ENCODE assay signal across 21 cellular contexts in the genomic region with DNA sequence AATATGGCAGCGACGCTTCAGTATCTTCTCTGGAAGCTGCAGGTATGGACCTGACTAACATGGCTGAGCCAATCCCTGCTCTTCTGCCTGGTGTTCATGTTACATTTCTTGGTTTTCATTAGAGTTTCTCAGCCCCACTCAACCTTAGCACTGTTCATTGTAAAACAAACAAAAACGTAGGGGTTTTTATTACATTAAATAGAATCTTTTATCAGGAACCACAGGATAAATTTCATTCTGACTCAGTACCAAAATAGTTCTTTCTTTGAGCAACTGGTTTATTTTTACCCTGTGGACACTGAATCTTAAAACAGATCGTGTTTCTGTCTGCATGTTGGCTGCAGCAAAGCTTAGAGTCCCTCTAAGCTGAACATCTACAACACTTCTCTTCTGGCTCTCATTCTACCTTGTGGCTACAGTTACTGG. TPM values are rescaled to one million over a fixed set of nuclear protein-coding genes. Genes with fewer than 3 reads are reported as not detected.
DNase-seq lines count a peak whose midpoint lies in the region; ATAC-seq and TF ChIP-seq lines count a peak whose summit lies in the region.
"Had no signal": no experiment of that assay in that cellular context is flagged by ENCODE, and none has a peak within 500 bp of the region (broad histone marks: within the 10 kb centered on the region; RNA-seq: fewer than 3 reads in every experiment).

No MANE protein-coding gene starts in this region.

- TF ChIP-seq CTCF in choroid plexus epithelial cell (conservative IDR thresholded peaks at IDR 0.05; ENCODE audit: low read depth, low read length), result no peak
- TF ChIP-seq CTCF in left lung (IDR thresholded peaks at IDR 0.05), result no peak

- no peaks in the 10 kb centered on the region for H3K36me3 ChIP-seq in left lung
- H3K36me3 ChIP-seq: pancreas, vagina had no signal

- H3K27ac ChIP-seq in left lung, result no peak overlapping the region
- H3K27ac ChIP-seq: epithelial cell of prostate, pancreas, vagina, VCaP had no signal

- intact Hi-C loops in left lung (cut with DNase I), result no loop called here

- H3K4me1 ChIP-seq in left lung, result peaks cover 1 to 4% of the 10 kb centered on the region in 2 donors

- ATAC-seq in left lung, result no peak
- ATAC-seq in HG03097 (IDR thresholded peaks at IDR 0.05; ENCODE audit: low FRiP score, unreplicated experiment), result no peak
- ATAC-seq: naive thymus-derived CD4-positive, alpha-beta T cell; pancreas had no signal

- no peaks in the 10 kb centered on the region for H3K9me3 ChIP-seq in left lung
- H3K9me3 ChIP-seq: pancreas, vagina had no signal

- no peaks in the 10 kb centered on the region for H3K27me3 ChIP-seq in left lung
- H3K27me3 ChIP-seq: pancreas, vagina had no signal

- H3K4me3 ChIP-seq in choroid plexus epithelial cell (ENCODE audit: low read depth, low read length), result no peak overlapping the region
- no peak overlapping the region for H3K4me3 ChIP-seq in left lung
- H3K4me3 ChIP-seq: pancreas, smooth muscle cell, vagina had no signal

- DNase-seq in EH (ENCODE audit: low read depth) (peak; percentile 45), NCI-H226 (peak; percentile 7), choroid plexus epithelial cell (ENCODE audit: low read depth) (peak; percentile 22), myocyte (ENCODE audit: low read depth) (peak; percentile 68), left lung (no peak), NCI-H2029 treated with DMSO at 0.1 percent for 48 hours (lab: John Stamatoyannopoulos, UW) (no peak)
- DNase-seq in activated CD8-positive, alpha-beta memory T cell treated with anti-CD3 and anti-CD28 coated beads, Interleukin-2, amount 50 U/mL, for 48 hours, result no peak
- DNase-seq: activated CD4-positive, alpha-beta memory T cell treated with anti-CD3 and anti-CD28 coated beads for 36 hours; activated naive CD4-positive, alpha-beta T cell treated with anti-CD3 and anti-CD28 coated beads, Interleukin-2, amount 50 U/mL, for 16 hours; activated T-cell treated with anti-CD3 and anti-CD28 coated beads, Interleukin-2, amount 50 U/mL, for 24 hours; dermis blood vessel endothelial cell; naive thymus-derived CD4-positive, alpha-beta T cell; NCI-H1417 treated with DMSO at 0.1 percent for 48 hours; pancreas; SHP77 treated with DMSO at 0.1 percent for 48 hours; stimulated activated CD4-positive, alpha-beta T cell treated with anti-CD3 and anti-CD28 coated beads, Interleukin-4, amount 100 ng/mL, for 24 hours had no signal

RNA-seq across cellular contexts. Expression of a gene that starts 27.1 kb away (rescaled TPM):
- total RNA-seq in myocyte (1.2 and 9.9 TPM in 2 replicates), left lung (10 to 100 TPM; 17.3 to 20.0 TPM)
- 2.0 TPM for polyA plus RNA-seq in myocyte (2012)
- polyA plus RNA-seq: naive thymus-derived CD4-positive, alpha-beta T cell had no signal

Comparison
In these comparisons a context has a peak if more than half of its experiments do, and no peak if none do; other contexts are left out.
1. DNase-seq: peak in EH (single experiment), NCI-H226 (single experiment), choroid plexus epithelial cell (single experiment) and myocyte (single experiment); none in left lung (0 of 2), NCI-H2029 treated with DMSO at 0.1 percent for 48 hours (single experiment) and activated CD8-positive, alpha-beta memory T cell treated with anti-CD3 and anti-CD28 coated beads, Interleukin-2, amount 50 U/mL, for 48 hours (single experiment).